22 cellular contexts compared by ENCODE assay signal in genomic region chrX:145475725-145476124, GRCh38.
"Had no signal": no experiment of that assay in that cellular context is flagged by ENCODE, and none has a peak within 500 bp of the region (broad histone marks: within the 10 kb centered on the region; RNA-seq: fewer than 3 reads in every experiment).

No MANE protein-coding gene starts in this region.

- DNase-seq: dermis blood vessel endothelial cell; dorsolateral prefrontal cortex; effector CD4-positive, alpha-beta T cell; effector memory CD4-positive, alpha-beta T cell; esophagus squamous epithelium; foreskin fibroblast; foreskin melanocyte; gastrocnemius medialis; glutamatergic neuron; head of caudate nucleus; heart right ventricle; hippocampal formation; left cardiac atrium; left lung; left ventricle myocardium superior; lower lobe of right lung; mesenchymal stem cell; mucosa of descending colon; naive B cell had no signal

- H3K9me3 ChIP-seq: esophagus squamous epithelium, gastrocnemius medialis, left lung, lower lobe of right lung, mucosa of descending colon had no signal

- FAIRE-seq: endothelial cell of umbilical vein, keratinocyte had no signal

- H3K4me1 ChIP-seq: esophagus squamous epithelium, gastrocnemius medialis, heart right ventricle, left lung, lower lobe of right lung had no signal

- H3K27ac ChIP-seq: coronary artery, dorsolateral prefrontal cortex, esophagus squamous epithelium, gastrocnemius medialis, heart right ventricle, left lung, lower lobe of right lung had no signal

- H3K4me3 ChIP-seq: coronary artery, dorsolateral prefrontal cortex, esophagus squamous epithelium, gastrocnemius medialis, heart right ventricle, left lung, lower lobe of right lung, mucosa of descending colon had no signal

- ATAC-seq: gastrocnemius medialis, heart right ventricle, left cardiac atrium, left lung, left ventricle myocardium superior, lower lobe of right lung, mucosa of descending colon had no signal

- H3K36me3 ChIP-seq: esophagus squamous epithelium, gastrocnemius medialis, heart right ventricle, left lung, lower lobe of right lung had no signal

- H3K27me3 ChIP-seq: esophagus squamous epithelium, gastrocnemius medialis, heart right ventricle, left lung had no signal
